31 cellular contexts compared by ENCODE assay signal in the genomic region with DNA sequence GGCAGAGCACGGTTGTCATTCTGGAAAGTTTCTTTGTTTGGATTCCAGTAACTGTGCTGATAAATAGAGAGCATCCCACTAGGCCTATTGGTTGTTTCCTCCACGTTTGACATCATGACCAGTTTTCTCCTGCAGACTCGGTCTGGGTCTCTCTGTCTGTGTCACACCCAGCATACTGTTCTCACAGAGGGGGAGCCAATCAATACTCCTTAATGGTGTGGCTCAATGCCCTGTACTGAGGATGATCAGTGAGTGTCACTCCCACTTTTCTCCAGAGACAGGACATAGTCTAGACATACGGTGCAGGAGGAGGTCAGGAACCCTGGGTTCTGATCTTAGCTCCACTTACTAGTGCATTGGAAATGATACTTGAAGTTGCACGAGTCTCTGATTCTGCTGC.
A peak's percentile ranks its signal among the peaks of the same experiment; 100 is the strongest.
DNase-seq lines count a peak whose midpoint lies in the region; ATAC-seq, FAIRE-seq and TF ChIP-seq lines count a peak whose summit lies in the region.
"Had no signal": no experiment of that assay in that cellular context is flagged by ENCODE, and none has a peak within 500 bp of the region (broad histone marks: within the 10 kb centered on the region; RNA-seq: fewer than 3 reads in every experiment).

No MANE protein-coding gene starts in this region.

- no peaks in the 10 kb centered on the region for H3K27me3 ChIP-seq in vagina
- H3K27me3 ChIP-seq: heart right ventricle, SJSA1 had no signal

- no peak for ATAC-seq in HG03469 (IDR thresholded peaks at IDR 0.05; ENCODE audit: unreplicated experiment)
- ATAC-seq: heart right ventricle, mucosa of descending colon, natural killer cell had no signal

- H3K4me3 ChIP-seq in astrocyte of the spinal cord (ENCODE audit: low read depth, low read length) (no peak overlapping the region), vagina (no peak overlapping the region)
- H3K4me3 ChIP-seq: heart right ventricle, lung, mucosa of descending colon, SJSA1, transverse colon had no signal

- no peak for DNase-seq in HTR-8/SVneo (ENCODE audit: insufficient read length, low spot score)
- peak; percentile 55 for DNase-seq in astrocyte of the spinal cord (ENCODE audit: low read depth, low spot score)
- DNase-seq in vagina (ENCODE audit: extremely low spot score in 2 of 2), result no peak
- DNase-seq in amniotic stem cell (lab: John Stamatoyannopoulos, UW), result no peak
- no peak for DNase-seq in NCI-H1436 treated with DMSO at 0.1 percent for 48 hours (lab: John Stamatoyannopoulos, UW)
- DNase-seq: activated CD4-positive, alpha-beta T cell treated with anti-CD3 and anti-CD28 coated beads for 4 hours; Caco-2; caudate nucleus; DMS53; endodermal cell; foreskin melanocyte; H7; heart right ventricle; mucosa of descending colon; natural killer cell; NCI-H1048; NCI-H1694; NCI-H82; RPMI8226; small intestine; stimulated activated naive CD4-positive, alpha-beta T cell; T-helper 9 cell; transverse colon had no signal

- H3K36me3 Mint-ChIP-seq in nephron (ENCODE audit: low read depth), result no peaks in the 10 kb centered on the region
- H3K36me3 Mint-ChIP-seq: activated naive CD4-positive, alpha-beta T cell treated with anti-CD3 and anti-CD28 coated beads, Interleukin-2, amount 50 U/mL, for 24 hours; natural killer cell had no signal

- peaks cover 82% of the 10 kb centered on the region for H3K4me1 Mint-ChIP-seq in nephron
- H3K4me1 Mint-ChIP-seq: activated naive CD4-positive, alpha-beta T cell treated with anti-CD3 and anti-CD28 coated beads, Interleukin-2, amount 50 U/mL, for 24 hours had no signal

- H3K36me3 ChIP-seq in vagina, result no peaks in the 10 kb centered on the region
- H3K36me3 ChIP-seq: heart right ventricle, SJSA1, transverse colon had no signal

- intact Hi-C loops in vagina (cut with DNase I), result loop anchor here (5.0 to 10.0 kb wide), 2 partner anchors 169 to 547 kb away; no protein-coding TSS in a partner anchor

- peaks cover 33% of the 10 kb centered on the region for H3K4me1 ChIP-seq in vagina

- peak overlapping the region; percentile 42 for H3K27ac ChIP-seq in vagina
- H3K27ac ChIP-seq: C4-2B, SJSA1, transverse colon, VCaP had no signal

- TF ChIP-seq CTCF in astrocyte of the spinal cord (IDR thresholded peaks at IDR 0.05; ENCODE audit: low read depth, low read length), result no peak
- no peak for TF ChIP-seq CTCF in nephron (IDR thresholded peaks at IDR 0.05; ENCODE audit: unreplicated experiment in 3 of 3)
- TF ChIP-seq CTCF in vagina (IDR thresholded peaks at IDR 0.05), result no peak

- H3K27ac Mint-ChIP-seq in nephron, result peak overlapping the region; percentile 4 to 100 (median 99)
- H3K27ac Mint-ChIP-seq: activated naive CD4-positive, alpha-beta T cell treated with anti-CD3 and anti-CD28 coated beads, Interleukin-2, amount 50 U/mL, for 24 hours; dendritic cell treated with granulocyte-macrophage colony-stimulating factor and Interleukin-4, amounts not matched to agents 40 ng/mL and 50 ng/mL, for 4 days; endodermal cell; natural killer cell had no signal

- no peaks in the 10 kb centered on the region for H3K27me3 Mint-ChIP-seq in nephron (ENCODE audit: low read depth)

- TF ChIP-seq POLR2A in vagina (IDR thresholded peaks at IDR 0.05), result no peak

- no peaks in the 10 kb centered on the region for H3K9me3 Mint-ChIP-seq in nephron
- H3K9me3 Mint-ChIP-seq: activated naive CD4-positive, alpha-beta T cell treated with anti-CD3 and anti-CD28 coated beads, Interleukin-2, amount 50 U/mL, for 24 hours; dendritic cell treated with granulocyte-macrophage colony-stimulating factor and Interleukin-4, amounts not matched to agents 40 ng/mL and 50 ng/mL, for 4 days; endodermal cell; natural killer cell had no signal

- peak overlapping the region in 2 of 3 experiments; percentile 88 to 89 for H3K4me3 Mint-ChIP-seq in nephron
- H3K4me3 Mint-ChIP-seq: activated naive CD4-positive, alpha-beta T cell treated with anti-CD3 and anti-CD28 coated beads, Interleukin-2, amount 50 U/mL, for 24 hours; dendritic cell treated with granulocyte-macrophage colony-stimulating factor and Interleukin-4, amounts not matched to agents 40 ng/mL and 50 ng/mL, for 4 days; endodermal cell; natural killer cell had no signal

- no peaks in the 10 kb centered on the region for H3K9me3 ChIP-seq in vagina
- H3K9me3 ChIP-seq: heart right ventricle, mucosa of descending colon, SJSA1, transverse colon had no signal

- peak; percentile 90 for FAIRE-seq in HTR-8/SVneo (lab: Jason Lieb, UNC)
- FAIRE-seq: small intestine had no signal

- in situ Hi-C loops in astrocyte of the spinal cord (cut with HindIII; ENCODE audit: low sequenced_read_pairs), result no loop called here
